In the genomic region with DNA sequence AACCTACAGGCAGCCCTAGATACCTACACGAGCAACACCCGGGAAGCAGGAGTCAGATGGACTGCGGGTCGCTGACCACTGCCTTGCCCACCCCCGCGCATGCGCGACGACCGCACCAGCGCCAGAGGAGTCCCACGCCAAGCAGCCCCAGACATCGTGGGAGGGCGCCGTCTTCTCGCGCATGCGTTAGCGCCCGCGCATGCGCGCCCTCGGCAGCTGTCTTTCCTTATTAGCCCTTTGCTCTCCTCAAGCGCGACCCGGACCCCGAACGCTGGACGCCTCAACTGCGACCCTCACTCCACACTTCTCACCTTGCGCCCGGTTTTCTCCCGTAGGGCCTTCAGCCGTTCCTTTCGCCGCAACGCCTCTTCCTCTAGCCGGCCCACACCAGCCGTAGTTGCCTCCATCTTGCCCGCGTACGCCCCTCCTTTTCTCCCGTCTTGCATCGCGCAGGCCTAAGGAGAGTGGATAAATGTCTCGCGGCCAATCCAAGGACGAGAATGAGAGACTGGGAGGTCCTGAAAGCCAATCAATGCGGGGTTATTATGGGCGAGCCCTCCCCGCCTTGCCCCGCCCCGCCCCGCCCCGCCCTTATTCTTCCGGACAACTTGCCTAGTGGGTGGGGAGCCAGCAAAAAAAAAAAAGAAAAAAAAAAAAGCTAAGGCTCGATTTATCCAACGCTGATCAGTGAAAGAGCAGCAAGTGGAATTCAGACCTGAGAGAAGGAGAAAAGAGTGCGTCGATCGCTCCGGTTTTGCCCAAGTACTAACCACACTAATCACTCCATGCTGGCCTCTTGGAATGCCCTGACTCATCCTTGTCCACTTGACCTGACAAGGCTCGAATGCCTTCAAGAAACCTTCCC, we compare ENCODE assay signal across 8 cellular contexts. TPM values are rescaled to one million over a fixed set of nuclear protein-coding genes. Genes with fewer than 3 reads are reported as not detected.
DNase-seq lines count a peak whose midpoint lies in the region; ATAC-seq and TF ChIP-seq lines count a peak whose summit lies in the region.

Gene CCDC12 (minus strand): TSS at position 420 of the 865 bp plus-strand sequence. CDS start 13 bp downstream, at position 407.

- peak within 1 kb of the TSS; percentile 70 for H3K9ac ChIP-seq in muscle layer of colon (ENCODE audit: low read length)

- peaks cover 7% of the 10 kb centered on the region for H3K36me3 ChIP-seq in muscle layer of colon (ENCODE audit: insufficient read depth, low read length)

- in situ Hi-C loops in KBM-7 (cut with MboI; ENCODE audit: low pct_unique_long_range_greater_than_20kb, low sequenced_read_pairs): no loop called here

- DNase-seq in DMS114 treated with DMSO at 0.1 percent for 48 hours (lab: John Stamatoyannopoulos, UW; ENCODE audit: unreplicated experiment): peak; percentile 96
- peak; percentile 96 for DNase-seq in KBM-7
- peak; percentile 87 for DNase-seq in activated T-cell treated with anti-CD3 and anti-CD28 coated beads, Interleukin-2, amount 50 U/mL, for 4 hours
- DNase-seq in stimulated activated CD8-positive, alpha-beta memory T cell treated with anti-CD3 and anti-CD28 coated beads, Interleukin-7, amount 100 ng/mL, for 24 hours (ENCODE audit: low read depth): peak; percentile 82

- peaks cover 68% of the 10 kb centered on the region for H3K4me1 Mint-ChIP-seq in activated T-cell treated with anti-CD3 and anti-CD28 coated beads, Interleukin-2, amount 50 U/mL, for 4 hours (ENCODE audit: low read depth)

- no peaks in the 10 kb centered on the region for H3K9me3 ChIP-seq in muscle layer of colon (ENCODE audit: low read length)

- peaks cover 23% of the 10 kb centered on the region for H3K36me3 Mint-ChIP-seq in activated T-cell treated with anti-CD3 and anti-CD28 coated beads, Interleukin-2, amount 50 U/mL, for 4 hours (ENCODE audit: insufficient read depth)

- peak within 1 kb of the TSS; percentile 80 to 86 for H3K4me3 ChIP-seq in muscle layer of colon (ENCODE audit: low read depth in 1 of 2, low read length in 2 of 2)

- peak within 1 kb of the TSS; percentile 98 for H3K27ac ChIP-seq in muscle layer of colon (ENCODE audit: low read depth, low read length)

- H3K4me3 Mint-ChIP-seq in activated T-cell treated with anti-CD3 and anti-CD28 coated beads, Interleukin-2, amount 50 U/mL, for 4 hours: peak within 1 kb of the TSS; percentile 98

- no peaks in the 10 kb centered on the region for H3K27me3 Mint-ChIP-seq in activated T-cell treated with anti-CD3 and anti-CD28 coated beads, Interleukin-2, amount 50 U/mL, for 4 hours (ENCODE audit: low read depth)

- no peaks in the 10 kb centered on the region for H3K9me3 Mint-ChIP-seq in activated T-cell treated with anti-CD3 and anti-CD28 coated beads, Interleukin-2, amount 50 U/mL, for 4 hours

- H3K4me1 ChIP-seq in muscle layer of colon (ENCODE audit: insufficient read depth, low read length): peaks cover 39% of the 10 kb centered on the region

- H3K27me3 ChIP-seq in muscle layer of colon (ENCODE audit: control insufficient read depth in 1 of 2, insufficient read depth in 2 of 2, low read length in 2 of 2): no peaks in the 10 kb centered on the region

- ATAC-seq in GM21619 (IDR thresholded peaks at IDR 0.05; ENCODE audit: unreplicated experiment): peak; percentile 49
- peak; percentile 79 to 80 for ATAC-seq in activated T-cell treated with anti-CD3 and anti-CD28 coated beads, Interleukin-2, amount 50 U/mL, for 4 hours
- ATAC-seq in esophagus mucosa: peak; percentile 75

TF ChIP-seq in PFSK-1, 5 proteins besides CTCF, POLR2A, EP300 and RAD21:
- peak; percentile 82 for TF ChIP-seq POLR2AphosphoS5 (IDR thresholded peaks at IDR 0.05; ENCODE audit: low read depth, low read length)
- peak; percentile 72; the same call in 1 of the 2 replicates for TF ChIP-seq TAF1 (IDR thresholded peaks at IDR 0.05; ENCODE audit: borderline replicate concordance, insufficient read depth, low read length)
- no peak for TF ChIP-seq SIN3A (IDR thresholded peaks at IDR 0.05; ENCODE audit: borderline replicate concordance, insufficient read depth, low read length)

RNA-seq across cellular contexts. Expression of gene CCDC12, which starts in this region (rescaled TPM):
- 54.3 TPM for polyA plus RNA-seq in PFSK-1 (2012; ENCODE audit: insufficient read length, low read depth)
- total RNA-seq in activated T-cell treated with anti-CD3 and anti-CD28 coated beads, Interleukin-2, amount 50 U/mL, for 4 hours: 10 to 100 TPM; 75.9 to 77.6 (median 76.5) TPM
- total RNA-seq in esophagus mucosa: 50.2 TPM

Comparison
In these comparisons a context has a peak if more than half of its experiments do, and no peak if none do; other contexts are left out.
1. Peak in every context shown above with its lines: DNase-seq, ATAC-seq, H3K4me3 ChIP-seq and H3K27ac ChIP-seq.